ENCODE assay signal across 1 cellular context in the genomic region with DNA sequence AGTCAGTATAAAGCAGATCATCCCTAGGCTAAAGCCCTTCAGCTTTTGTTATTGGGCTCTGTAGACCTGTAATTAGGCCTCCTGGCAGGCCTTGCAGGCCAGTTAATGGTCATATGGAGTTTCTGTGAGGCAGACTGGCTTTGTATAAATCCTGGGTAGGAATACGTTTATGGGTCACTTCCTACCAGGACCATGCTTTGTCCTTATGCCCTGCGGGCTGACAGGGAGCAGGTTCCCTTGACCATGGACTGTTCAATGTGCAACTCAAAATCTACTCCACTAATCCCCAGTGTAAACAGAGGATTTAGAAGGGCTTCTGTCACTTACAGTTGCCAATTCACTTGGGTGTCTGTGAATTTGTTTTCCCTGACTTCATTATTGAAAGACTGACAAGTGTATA.
TF ChIP-seq lines count a peak whose summit lies in the region.

No MANE protein-coding gene starts in this region.

TF ChIP-seq in HepG2, 621 proteins besides CTCF, POLR2A, EP300 and RAD21 (continued from another document and continues in another):
- TF ChIP-seq ZFP91 (CRISPR knock-in tag; IDR thresholded peaks at IDR 0.05; ENCODE audit: borderline replicate concordance) (no peak), ZUFSP (CRISPR knock-in tag; IDR thresholded peaks at IDR 0.05; ENCODE audit: borderline replicate concordance) (no peak), HHEX (CRISPR knock-in tag; IDR thresholded peaks at IDR 0.05) (0 out of 2 replicates have a peak, but pooled peaks have one; percentile 59), FOXA1 (IDR thresholded peaks at IDR 0.05) (peak; percentile 63), FOXA1 (CRISPR knock-in tag; IDR thresholded peaks at IDR 0.05) (peak; percentile 97), DNMT1 (CRISPR knock-in tag; IDR thresholded peaks at IDR 0.05) (no peak), ZNF256 (CRISPR knock-in tag; conservative IDR thresholded peaks at IDR 0.05) (no peak), MED1 (CRISPR knock-in tag; IDR thresholded peaks at IDR 0.05) (peak; percentile 77), MEIS2 (CRISPR knock-in tag; IDR thresholded peaks at IDR 0.05) (peak; percentile 84), DMAP1 (CRISPR knock-in tag; IDR thresholded peaks at IDR 0.05) (peak; percentile 53; the same call in 1 of the 2 replicates), JUN (CRISPR knock-in tag; IDR thresholded peaks at IDR 0.05) (no peak), PRPF4 (IDR thresholded peaks at IDR 0.05; ENCODE audit: low read depth, low read length, poor library complexity, severe bottlenecking) (no peak), ZNF274 (CRISPR knock-in tag; IDR thresholded peaks at IDR 0.05) (no peak), AKNA (CRISPR knock-in tag; IDR thresholded peaks at IDR 0.05; ENCODE audit: borderline replicate concordance) (no peak), ZNF589 (CRISPR knock-in tag; conservative IDR thresholded peaks at IDR 0.05) (no peak), CREM (IDR thresholded peaks at IDR 0.05) (peak; percentile 72), CREM (CRISPR knock-in tag; IDR thresholded peaks at IDR 0.05) (no peak), PHF8 (CRISPR knock-in tag; IDR thresholded peaks at IDR 0.05) (peak; percentile 37; the same call in 1 of the 2 replicates), CAMTA2 (CRISPR knock-in tag; IDR thresholded peaks at IDR 0.05; ENCODE audit: borderline replicate concordance) (no peak), ZNF713 (CRISPR knock-in tag; IDR thresholded peaks at IDR 0.05) (no peak), SALL2 (CRISPR knock-in tag; IDR thresholded peaks at IDR 0.05) (no peak), ZNF772 (CRISPR knock-in tag; IDR thresholded peaks at IDR 0.05) (peak; percentile 70; the same call in 1 of the 2 replicates), NFE2 (CRISPR knock-in tag; IDR thresholded peaks at IDR 0.05) (no peak), ZNF614 (CRISPR knock-in tag; IDR thresholded peaks at IDR 0.05; ENCODE audit: borderline replicate concordance) (0 out of 2 replicates have a peak, but pooled peaks have one; percentile 53), NR2F1 (CRISPR knock-in tag; IDR thresholded peaks at IDR 0.05) (peak in 1 of 2 experiments; percentile 28; a peak in 2 of 4 replicates), HNF1B (CRISPR knock-in tag; IDR thresholded peaks at IDR 0.05) (no peak), SMARCC2 (IDR thresholded peaks at IDR 0.05) (0 out of 2 replicates have a peak, but pooled peaks have one; percentile 53), IRX3 (CRISPR knock-in tag; IDR thresholded peaks at IDR 0.05; ENCODE audit: borderline replicate concordance, low read depth) (no peak), NONO (IDR thresholded peaks at IDR 0.05) (no peak), NONO (CRISPR knock-in tag; conservative IDR thresholded peaks at IDR 0.05) (peak; percentile 55; the same call in 1 of the 2 replicates), TEAD3 (CRISPR knock-in tag; optimal IDR thresholded peaks at IDR 0.05; ENCODE audit: borderline replicate concordance) (peak; percentile 66), EZH2 (conservative IDR thresholded peaks at IDR 0.05; ENCODE audit: low read depth, low read length) (no peak), KDM6A (CRISPR knock-in tag; IDR thresholded peaks at IDR 0.05; ENCODE audit: low read depth) (peak; percentile 86), ZNF207 (IDR thresholded peaks at IDR 0.05; ENCODE audit: borderline replicate concordance) (no peak), SALL1 (CRISPR knock-in tag; IDR thresholded peaks at IDR 0.05) (peak; percentile 93), ZNF430 (CRISPR knock-in tag; IDR thresholded peaks at IDR 0.05) (no peak), ZNF460 (CRISPR knock-in tag; IDR thresholded peaks at IDR 0.05; ENCODE audit: borderline replicate concordance) (no peak), ZSCAN12 (CRISPR knock-in tag; IDR thresholded peaks at IDR 0.05) (no peak), DNMT3B (CRISPR knock-in tag; conservative IDR thresholded peaks at IDR 0.05) (no peak), PAF1 (CRISPR knock-in tag; IDR thresholded peaks at IDR 0.05) (no peak), AFF4 (CRISPR knock-in tag; IDR thresholded peaks at IDR 0.05) (no peak), ASH2L (IDR thresholded peaks at IDR 0.05; ENCODE audit: insufficient read length, low read depth, low read length) (peak; percentile 26), KLF16 (CRISPR knock-in tag; IDR thresholded peaks at IDR 0.05) (peak in 1 of 2 experiments; percentile 15; a peak in 1 of 4 replicates), ZNF790 (CRISPR knock-in tag; IDR thresholded peaks at IDR 0.05; ENCODE audit: borderline replicate concordance) (no peak), POGZ (CRISPR knock-in tag; IDR thresholded peaks at IDR 0.05) (peak; percentile 93)
- TF ChIP-seq, protein P1, sequence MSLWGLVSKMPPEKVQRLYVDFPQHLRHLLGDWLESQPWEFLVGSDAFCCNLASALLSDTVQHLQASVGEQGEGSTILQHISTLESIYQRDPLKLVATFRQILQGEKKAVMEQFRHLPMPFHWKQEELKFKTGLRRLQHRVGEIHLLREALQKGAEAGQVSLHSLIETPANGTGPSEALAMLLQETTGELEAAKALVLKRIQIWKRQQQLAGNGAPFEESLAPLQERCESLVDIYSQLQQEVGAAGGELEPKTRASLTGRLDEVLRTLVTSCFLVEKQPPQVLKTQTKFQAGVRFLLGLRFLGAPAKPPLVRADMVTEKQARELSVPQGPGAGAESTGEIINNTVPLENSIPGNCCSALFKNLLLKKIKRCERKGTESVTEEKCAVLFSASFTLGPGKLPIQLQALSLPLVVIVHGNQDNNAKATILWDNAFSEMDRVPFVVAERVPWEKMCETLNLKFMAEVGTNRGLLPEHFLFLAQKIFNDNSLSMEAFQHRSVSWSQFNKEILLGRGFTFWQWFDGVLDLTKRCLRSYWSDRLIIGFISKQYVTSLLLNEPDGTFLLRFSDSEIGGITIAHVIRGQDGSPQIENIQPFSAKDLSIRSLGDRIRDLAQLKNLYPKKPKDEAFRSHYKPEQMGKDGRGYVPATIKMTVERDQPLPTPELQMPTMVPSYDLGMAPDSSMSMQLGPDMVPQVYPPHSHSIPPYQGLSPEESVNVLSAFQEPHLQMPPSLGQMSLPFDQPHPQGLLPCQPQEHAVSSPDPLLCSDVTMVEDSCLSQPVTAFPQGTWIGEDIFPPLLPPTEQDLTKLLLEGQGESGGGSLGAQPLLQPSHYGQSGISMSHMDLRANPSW (CRISPR knock-in tag; IDR thresholded peaks at IDR 0.05; ENCODE audit: borderline replicate concordance), result peak; percentile 63; the same call in 1 of the 2 replicates
- TF ChIP-seq, protein P2, sequence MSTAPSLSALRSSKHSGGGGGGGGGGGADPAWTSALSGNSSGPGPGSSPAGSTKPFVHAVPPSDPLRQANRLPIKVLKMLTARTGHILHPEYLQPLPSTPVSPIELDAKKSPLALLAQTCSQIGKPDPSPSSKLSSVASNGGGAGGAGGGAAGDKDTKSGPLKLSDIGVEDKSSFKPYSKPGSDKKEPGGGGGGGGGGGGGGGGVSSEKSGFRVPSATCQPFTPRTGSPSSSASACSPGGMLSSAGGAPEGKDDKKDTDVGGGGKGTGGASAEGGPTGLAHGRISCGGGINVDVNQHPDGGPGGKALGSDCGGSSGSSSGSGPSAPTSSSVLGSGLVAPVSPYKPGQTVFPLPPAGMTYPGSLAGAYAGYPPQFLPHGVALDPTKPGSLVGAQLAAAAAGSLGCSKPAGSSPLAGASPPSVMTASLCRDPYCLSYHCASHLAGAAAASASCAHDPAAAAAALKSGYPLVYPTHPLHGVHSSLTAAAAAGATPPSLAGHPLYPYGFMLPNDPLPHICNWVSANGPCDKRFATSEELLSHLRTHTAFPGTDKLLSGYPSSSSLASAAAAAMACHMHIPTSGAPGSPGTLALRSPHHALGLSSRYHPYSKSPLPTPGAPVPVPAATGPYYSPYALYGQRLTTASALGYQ (CRISPR knock-in tag; IDR thresholded peaks at IDR 0.05), result 0 out of 2 replicates have a peak, but pooled peaks have one; percentile 76
